1 cellular context compared by ENCODE assay signal in genomic region chr5:38567306-38567705, GRCh38.
TF ChIP-seq lines count a peak whose summit lies in the region.

No MANE protein-coding gene starts in this region.

TF ChIP-seq in HEK293, 187 proteins besides CTCF, POLR2A, EP300 and RAD21 (continued from another document):
- peak; percentile 96 for TF ChIP-seq ZNF518A (tag by site-specific recombination; conservative IDR thresholded peaks at IDR 0.05; ENCODE audit: low read depth)
- TF ChIP-seq ZNF366 (tag by site-specific recombination; conservative IDR thresholded peaks at IDR 0.05): 0 out of 2 replicates have a peak, but pooled peaks have one; percentile 15
- peak; percentile 87 for TF ChIP-seq ZXDB (tag by site-specific recombination; IDR thresholded peaks at IDR 0.05)
- TF ChIP-seq, protein P1, sequence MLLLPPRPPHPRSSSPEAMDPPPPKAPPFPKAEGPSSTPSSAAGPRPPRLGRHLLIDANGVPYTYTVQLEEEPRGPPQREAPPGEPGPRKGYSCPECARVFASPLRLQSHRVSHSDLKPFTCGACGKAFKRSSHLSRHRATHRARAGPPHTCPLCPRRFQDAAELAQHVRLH (tag by site-specific recombination; IDR thresholded peaks at IDR 0.05): peak; percentile 80
- peak; percentile 89 for TF ChIP-seq ZNF623 (tag by site-specific recombination; IDR thresholded peaks at IDR 0.05)
- peak; percentile 72; the same call in 1 of the 2 replicates for TF ChIP-seq ZBTB1 (tag by site-specific recombination; IDR thresholded peaks at IDR 0.05)
- peak; percentile 14; the same call in 1 of the 2 replicates for TF ChIP-seq ZNF146 (tag by site-specific recombination; IDR thresholded peaks at IDR 0.05)
- peak; percentile 93 for TF ChIP-seq ZFP37 (tag by site-specific recombination; IDR thresholded peaks at IDR 0.05)
- peak; percentile 88 for TF ChIP-seq ZBTB8A (tag by site-specific recombination; IDR thresholded peaks at IDR 0.05)
- TF ChIP-seq ZNF704 (tag by site-specific recombination; IDR thresholded peaks at IDR 0.05): 0 out of 2 replicates have a peak, but pooled peaks have one; percentile 56
- TF ChIP-seq OVOL3 (tag by site-specific recombination; IDR thresholded peaks at IDR 0.05): 0 out of 2 replicates have a peak, but pooled peaks have one; percentile 46
- TF ChIP-seq MZF1 (tag by site-specific recombination; IDR thresholded peaks at IDR 0.05; ENCODE audit: borderline replicate concordance): peak; percentile 70; the same call in 1 of the 2 replicates
- TF ChIP-seq ZNF501 (tag by site-specific recombination; IDR thresholded peaks at IDR 0.05): peak; percentile 82; the same call in 1 of the 2 replicates
- TF ChIP-seq SP3 (tag by site-specific recombination; IDR thresholded peaks at IDR 0.05): peak; percentile 38; the same call in 1 of the 2 replicates
- TF ChIP-seq ZNF530 (tag by site-specific recombination; IDR thresholded peaks at IDR 0.05; ENCODE audit: low read depth): peak; percentile 76; the same call in 1 of the 2 replicates
- TF ChIP-seq ZNF121 (tag by site-specific recombination; IDR thresholded peaks at IDR 0.05): peak; percentile 66; the same call in 1 of the 2 replicates
- peak; percentile 93; the same call in 1 of the 2 replicates for TF ChIP-seq ZNF138 (tag by site-specific recombination; IDR thresholded peaks at IDR 0.05; ENCODE audit: borderline replicate concordance)
- TF ChIP-seq ZNF140 (tag by site-specific recombination; IDR thresholded peaks at IDR 0.05): peak; percentile 94
- peak; percentile 46; the same call in 1 of the 2 replicates for TF ChIP-seq ZNF214 (tag by site-specific recombination; IDR thresholded peaks at IDR 0.05; ENCODE audit: borderline replicate concordance)
- peak; percentile 54; the same call in 1 of the 2 replicates for TF ChIP-seq ZFP3 (tag by site-specific recombination; IDR thresholded peaks at IDR 0.05; ENCODE audit: low read depth)
- peak; percentile 89 for TF ChIP-seq ZNF529 (tag by site-specific recombination; IDR thresholded peaks at IDR 0.05; ENCODE audit: insufficient replicate concordance)
- peak; percentile 62; the same call in 1 of the 2 replicates for TF ChIP-seq GLI2 (tag by site-specific recombination; IDR thresholded peaks at IDR 0.05; ENCODE audit: borderline replicate concordance, low read depth)
- peak; percentile 77 for TF ChIP-seq ZNF664 (tag by site-specific recombination; IDR thresholded peaks at IDR 0.05)
- peak; percentile 60 for TF ChIP-seq ZNF654 (tag by site-specific recombination; IDR thresholded peaks at IDR 0.05; ENCODE audit: low read depth)
- TF ChIP-seq ZNF18 (tag by site-specific recombination; IDR thresholded peaks at IDR 0.05): peak; percentile 39; the same call in 1 of the 2 replicates
- TF ChIP-seq ZBTB21 (tag by site-specific recombination; IDR thresholded peaks at IDR 0.05): peak; percentile 59; the same call in 1 of the 2 replicates
- TF ChIP-seq ZNF19 (tag by site-specific recombination; IDR thresholded peaks at IDR 0.05; ENCODE audit: low read depth): peak; percentile 89; the same call in 1 of the 2 replicates
- TF ChIP-seq ZNF558 (tag by site-specific recombination; IDR thresholded peaks at IDR 0.05): peak; percentile 92
- TF ChIP-seq, protein P2, sequence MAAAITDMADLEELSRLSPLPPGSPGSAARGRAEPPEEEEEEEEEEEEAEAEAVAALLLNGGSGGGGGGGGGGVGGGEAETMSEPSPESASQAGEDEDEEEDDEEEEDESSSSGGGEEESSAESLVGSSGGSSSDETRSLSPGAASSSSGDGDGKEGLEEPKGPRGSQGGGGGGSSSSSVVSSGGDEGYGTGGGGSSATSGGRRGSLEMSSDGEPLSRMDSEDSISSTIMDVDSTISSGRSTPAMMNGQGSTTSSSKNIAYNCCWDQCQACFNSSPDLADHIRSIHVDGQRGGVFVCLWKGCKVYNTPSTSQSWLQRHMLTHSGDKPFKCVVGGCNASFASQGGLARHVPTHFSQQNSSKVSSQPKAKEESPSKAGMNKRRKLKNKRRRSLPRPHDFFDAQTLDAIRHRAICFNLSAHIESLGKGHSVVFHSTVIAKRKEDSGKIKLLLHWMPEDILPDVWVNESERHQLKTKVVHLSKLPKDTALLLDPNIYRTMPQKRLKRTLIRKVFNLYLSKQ (tag by site-specific recombination; IDR thresholded peaks at IDR 0.05; ENCODE audit: borderline replicate concordance): peak; percentile 97
- peak; percentile 80 for TF ChIP-seq ZNF629 (tag by site-specific recombination; IDR thresholded peaks at IDR 0.05)
- 0 out of 2 replicates have a peak, but pooled peaks have one; percentile 68 for TF ChIP-seq RBAK (tag by site-specific recombination; IDR thresholded peaks at IDR 0.05)
- TF ChIP-seq ZNF560 (tag by site-specific recombination; IDR thresholded peaks at IDR 0.05; ENCODE audit: borderline replicate concordance): peak; percentile 93
- TF ChIP-seq GFI1B (tag by site-specific recombination; IDR thresholded peaks at IDR 0.05): peak; percentile 49; the same call in 1 of the 2 replicates
- TF ChIP-seq ZNF639 (tag by site-specific recombination; IDR thresholded peaks at IDR 0.05): peak; percentile 72; the same call in 1 of the 2 replicates
- TF ChIP-seq ZNF510 (tag by site-specific recombination; IDR thresholded peaks at IDR 0.05; ENCODE audit: insufficient replicate concordance): peak; percentile 94
- TF ChIP-seq ZNF266 (tag by site-specific recombination; IDR thresholded peaks at IDR 0.05; ENCODE audit: low read depth): peak; percentile 90
- peak; percentile 99 for TF ChIP-seq ZNF426 (tag by site-specific recombination; IDR thresholded peaks at IDR 0.05)
- peak; percentile 95 for TF ChIP-seq ZNF292 (tag by site-specific recombination; IDR thresholded peaks at IDR 0.05; ENCODE audit: borderline replicate concordance, low read depth)
- peak; percentile 72; the same call in 1 of the 2 replicates for TF ChIP-seq ZNF791 (tag by site-specific recombination; IDR thresholded peaks at IDR 0.05)
- TF ChIP-seq REST (tag by site-specific recombination; IDR thresholded peaks at IDR 0.05): peak; percentile 86
- 0 out of 2 replicates have a peak, but pooled peaks have one; percentile 24 for TF ChIP-seq ZNF223 (tag by site-specific recombination; IDR thresholded peaks at IDR 0.05)
- TF ChIP-seq ZNF555 (tag by site-specific recombination; conservative IDR thresholded peaks at IDR 0.05): peak; percentile 99
- TF ChIP-seq ZNF404 (tag by site-specific recombination; IDR thresholded peaks at IDR 0.05): peak; percentile 87; the same call in 1 of the 2 replicates
